ENCODE assay signal across 15 cellular contexts in genomic region chr15:68272797-68273271, GRCh38. TPM values are rescaled to one million over a fixed set of nuclear protein-coding genes. Genes with fewer than 3 reads are reported as not detected.
DNase-seq lines count a peak whose midpoint lies in the region; ATAC-seq, FAIRE-seq and TF ChIP-seq lines count a peak whose summit lies in the region.
"Had no signal": no experiment of that assay in that cellular context is flagged by ENCODE, and none has a peak within 500 bp of the region (broad histone marks: within the 10 kb centered on the region; RNA-seq: fewer than 3 reads in every experiment).

No MANE protein-coding gene starts in this region.

- intact Hi-C loops in tibial artery (cut with DNase I; ENCODE audit: low total_unique reads): no loop called here

- H3K79me2 ChIP-seq in keratinocyte (ENCODE audit: control insufficient read depth, insufficient read depth, low read length): peaks cover under 1% of the 10 kb centered on the region

- peak overlapping the region; percentile 71 for H3K9ac ChIP-seq in keratinocyte (ENCODE audit: control insufficient read depth, extremely low read depth, insufficient read depth, low read length)

- FAIRE-seq in bronchial epithelial cell (lab: Jason Lieb, UNC) (peak; percentile 86), keratinocyte (lab: Jason Lieb, UNC) (peak; percentile 80)

- H3K27me3 ChIP-seq in bronchial epithelial cell (ENCODE audit: control insufficient read depth, insufficient read depth, low read length): no peaks in the 10 kb centered on the region
- H3K27me3 ChIP-seq in keratinocyte (ENCODE audit: control insufficient read depth, extremely low read depth, insufficient read depth, low read length): no peaks in the 10 kb centered on the region
- H3K27me3 ChIP-seq in tibial artery: no peaks in the 10 kb centered on the region
- H3K27me3 ChIP-seq: left lung had no signal

- H2AFZ ChIP-seq in keratinocyte (ENCODE audit: control insufficient read depth, low read length): no peak overlapping the region

- ATAC-seq in HG03521 (IDR thresholded peaks at IDR 0.05; ENCODE audit: unreplicated experiment) (no peak), GM19452 (IDR thresholded peaks at IDR 0.05; ENCODE audit: unreplicated experiment) (no peak)
- ATAC-seq: left lung; stimulated activated memory B cell treated with anti-CD40 and anti-IgM and Interleukin-4, amounts not matched to agents 10 μg/mL and 1 μg/mL and 100 μg/mL, for 72 hours had no signal

- H3K4me3 ChIP-seq in bronchial epithelial cell (ENCODE audit: low read depth, low read length) (no peak overlapping the region), keratinocyte (ENCODE audit: control insufficient read depth in 2 of 3, extremely low read depth in 1 of 3, insufficient read depth in 2 of 3, low read depth in 1 of 3, low read length in 3 of 3) (peak overlapping the region in 1 of 3 experiments; percentile 16), tibial artery (no peak overlapping the region)
- H3K4me3 ChIP-seq: left lung had no signal

- peak overlapping the region; percentile 96 for H3K27ac ChIP-seq in keratinocyte (ENCODE audit: control insufficient read depth, insufficient read depth, low read length)
- H3K27ac ChIP-seq in tibial artery: peak overlapping the region; percentile 64 to 76

- H3K36me3 ChIP-seq in bronchial epithelial cell (ENCODE audit: control insufficient read depth, insufficient read depth, low read length): no peaks in the 10 kb centered on the region
- H3K36me3 ChIP-seq in keratinocyte (ENCODE audit: control insufficient read depth in 2 of 2, extremely low read depth in 1 of 2, insufficient read depth in 2 of 2, low read length in 2 of 2): no peaks in the 10 kb centered on the region
- H3K36me3 ChIP-seq in tibial artery: no peaks in the 10 kb centered on the region
- H3K36me3 ChIP-seq: left lung had no signal

- H3K9me3 ChIP-seq in keratinocyte (ENCODE audit: control insufficient read depth, low read depth, low read length): no peaks in the 10 kb centered on the region
- H3K9me3 ChIP-seq in tibial artery: no peaks in the 10 kb centered on the region
- H3K9me3 ChIP-seq: left lung had no signal

- H3K4me2 ChIP-seq in keratinocyte (ENCODE audit: control insufficient read depth, extremely low read depth, insufficient read depth, low read depth, low read length): peak overlapping the region; percentile 53

- TF ChIP-seq CTCF in bronchial epithelial cell (IDR thresholded peaks at IDR 0.05; ENCODE audit: insufficient read depth, low read length, severe bottlenecking): no peak
- no peak for TF ChIP-seq CTCF in keratinocyte (optimal IDR thresholded peaks at IDR 0.05 in 1 of 3, IDR thresholded peaks at IDR 0.05 in 1 of 3, conservative IDR thresholded peaks at IDR 0.05 in 1 of 3; ENCODE audit: extremely low read depth in 1 of 3, insufficient read depth in 2 of 3, low read length in 3 of 3)
- no peak for TF ChIP-seq CTCF in tibial artery (IDR thresholded peaks at IDR 0.05)

- H3K9me1 ChIP-seq in keratinocyte (ENCODE audit: control insufficient read depth, extremely low read depth, insufficient read depth, low read length): no peaks in the 10 kb centered on the region

- peaks cover 55% of the 10 kb centered on the region for H3K4me1 ChIP-seq in keratinocyte (ENCODE audit: control insufficient read depth, extremely low read depth, insufficient read depth, low read length)
- H3K4me1 ChIP-seq in tibial artery: peaks cover 0 to 39% (median 37%) of the 10 kb centered on the region in 4 donors

- DNase-seq in HT1080 (ENCODE audit: low read depth): peak; percentile 44
- peak; percentile 100 for DNase-seq in bronchial epithelial cell (ENCODE audit: low read depth)
- no peak for DNase-seq in keratinocyte (ENCODE audit: low read depth, low spot score)
- DNase-seq in tibial artery: no peak
- no peak for DNase-seq in amniotic stem cell (lab: John Stamatoyannopoulos, UW)
- DNase-seq in SKM-1 treated with dmso at 0.1 percent for 144 hours (lab: John Stamatoyannopoulos, UW; ENCODE audit: unreplicated experiment): no peak
- DNase-seq: activated B cell treated with CpG ODN at 0.5 μM for 24 hours; DMS53; left lung; NCI-H187 treated with DMSO at 0.1 percent for 48 hours; OCI-M1; stimulated activated CD4-positive, alpha-beta T cell treated with anti-CD3 and anti-CD28 coated beads, Interleukin-12 subunit alpha, Interleukin-12 subunit beta, amount 100 ng/mL, for 4 hours had no signal

- no peaks in the 10 kb centered on the region for H4K20me1 ChIP-seq in keratinocyte (ENCODE audit: control insufficient read depth, extremely low read depth, insufficient read depth, low read length)

- dilution Hi-C loops in keratinocyte (cut with MboI; ENCODE audit: extremely low pct_ligation_motif_present, low sequenced_read_pairs): no loop called here

RNA-seq across cellular contexts. Expression of gene FEM1B, which starts 4.7 kb away (rescaled TPM):
- 28.0 and 44.1 TPM in 2 replicates for total RNA-seq in HT1080 (2014; rRNA removed; shearing (Covaris generic))
- polyA plus RNA-seq in HT1080 (2015; cell fraction: cytosol; rRNA removed): 19.1 and 22.8 TPM in 2 replicates
- 20.0 and 21.1 TPM in 2 replicates for polyA plus RNA-seq in HT1080 (2015; cell fraction: nucleus; rRNA removed)
- total RNA-seq in bronchial epithelial cell: 73.5 and 94.2 TPM in 2 replicates
- polyA plus RNA-seq in keratinocyte: 52.5 to 153 TPM (median 92.6 TPM) in 3 replicates
- 36.9 TPM for polyA plus RNA-seq in keratinocyte (2011; ENCODE audit: low read depth)
- 32.6 and 67.4 TPM in 2 replicates for polyA plus RNA-seq in keratinocyte (2011; cell fraction: cytosol; rRNA removed)
- 73.6 and 78.6 TPM in 2 replicates for polyA plus RNA-seq in keratinocyte (2011; cell fraction: nucleus; rRNA removed)
- 29.3 and 55.3 TPM in 2 replicates for polyA plus RNA-seq in keratinocyte (2012; ENCODE audit: low replicate concordance)
- 141 to 498 TPM (median 410 TPM) in 3 replicates for polyA minus RNA-seq in keratinocyte
- polyA minus RNA-seq in keratinocyte (2011; cell fraction: cytosol; rRNA and poly(A)+ RNA removed): 115 TPM
- 108 and 265 TPM in 2 replicates for polyA minus RNA-seq in keratinocyte (2011; cell fraction: nucleus; rRNA and poly(A)+ RNA removed)

RNA-seq across cellular contexts. Expression of gene CLN6, which starts 43.3 kb away (rescaled TPM):
- total RNA-seq in HT1080 (2014; rRNA removed; shearing (Covaris generic)): 36.2 and 62.8 TPM in 2 replicates
- 49.2 and 51.9 TPM in 2 replicates for polyA plus RNA-seq in HT1080 (2015; cell fraction: cytosol; rRNA removed)
- 44.0 and 44.8 TPM in 2 replicates for polyA plus RNA-seq in HT1080 (2015; cell fraction: nucleus; rRNA removed)
- total RNA-seq in bronchial epithelial cell: 6.1 and 8.2 TPM in 2 replicates
- 26.7 to 36.3 TPM (median 33.0 TPM) in 3 replicates for polyA plus RNA-seq in keratinocyte
- polyA plus RNA-seq in keratinocyte (2011; ENCODE audit: low read depth): 2.1 TPM
- polyA plus RNA-seq in keratinocyte (2011; cell fraction: cytosol; rRNA removed): 24.3 and 28.5 TPM in 2 replicates
- polyA plus RNA-seq in keratinocyte (2011; cell fraction: nucleus; rRNA removed): 32.5 and 39.6 TPM in 2 replicates
- 9.9 and 25.7 TPM in 2 replicates for polyA plus RNA-seq in keratinocyte (2012; ENCODE audit: low replicate concordance)
- polyA minus RNA-seq in keratinocyte: 71.0 to 78.4 TPM (median 78.2 TPM) in 3 replicates
- polyA minus RNA-seq in keratinocyte (2011; cell fraction: cytosol; rRNA and poly(A)+ RNA removed): 29.2 TPM
- 20.3 and 20.9 TPM in 2 replicates for polyA minus RNA-seq in keratinocyte (2011; cell fraction: nucleus; rRNA and poly(A)+ RNA removed)

Comparison
In these comparisons a context has a peak if more than half of its experiments do, and no peak if none do; other contexts are left out.
1. DNase-seq: peak in HT1080 (single experiment) and bronchial epithelial cell (single experiment); none in keratinocyte (single experiment), tibial artery (0 of 2), amniotic stem cell (single experiment) and SKM-1 treated with dmso at 0.1 percent for 144 hours (single experiment).